Comparison of ENCODE assay signal across 16 cellular contexts in the genomic region with DNA sequence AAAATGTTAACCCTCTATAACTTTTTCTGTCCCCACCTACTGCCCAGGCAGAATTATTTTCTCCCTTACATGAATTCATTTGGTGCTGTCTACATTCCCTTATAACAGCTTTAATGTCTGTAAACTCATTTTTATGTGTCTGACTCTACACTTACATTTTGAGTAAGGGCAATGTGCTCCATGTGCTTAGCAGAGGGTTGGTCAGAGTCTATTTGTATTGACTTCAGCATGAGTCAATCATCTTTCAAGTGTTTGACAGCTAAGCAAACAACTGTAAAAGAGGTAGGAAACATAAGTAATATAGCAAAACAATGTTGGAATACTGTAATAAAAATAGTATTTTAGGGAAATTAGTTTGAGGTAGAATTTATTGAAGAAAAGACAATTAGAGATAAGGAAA. TPM values are rescaled to one million over a fixed set of nuclear protein-coding genes. Genes with fewer than 3 reads are reported as not detected.
DNase-seq lines count a peak whose midpoint lies in the region; ATAC-seq, FAIRE-seq and TF ChIP-seq lines count a peak whose summit lies in the region.
"Had no signal": no experiment of that assay in that cellular context is flagged by ENCODE, and none has a peak within 500 bp of the region (broad histone marks: within the 10 kb centered on the region; RNA-seq: fewer than 3 reads in every experiment).

No MANE protein-coding gene starts in this region.

- no peaks in the 10 kb centered on the region for H3K9me3 ChIP-seq in RWPE2 (ENCODE audit: severe bottlenecking)
- H3K9me3 ChIP-seq in left lung, result no peaks in the 10 kb centered on the region
- no peaks in the 10 kb centered on the region for H3K9me3 ChIP-seq in small intestine (ENCODE audit: control insufficient read depth, low read depth)
- H3K9me3 ChIP-seq: Caco-2, SK-N-SH, stomach had no signal

- intact Hi-C loops in left lung (cut with DNase I), result no loop called here

- peak overlapping the region; percentile 86 for H3K27ac ChIP-seq in RWPE2 (ENCODE audit: poor library complexity, severe bottlenecking)
- H3K27ac ChIP-seq in left lung, result no peak overlapping the region
- H3K27ac ChIP-seq in small intestine (ENCODE audit: low read depth in 1 of 2, low read length in 1 of 2), result no peak overlapping the region

- peak; percentile 62 for ATAC-seq in RWPE2 (ENCODE audit: low read depth)
- ATAC-seq in left lung, result peak; percentile 79
- ATAC-seq in HG02642 (IDR thresholded peaks at IDR 0.05; ENCODE audit: poor library complexity, unreplicated experiment), result no peak
- ATAC-seq in GM21367 (IDR thresholded peaks at IDR 0.05; ENCODE audit: unreplicated experiment), result no peak
- ATAC-seq in stimulated activated naive B cell treated with anti-CD40 and anti-IgM and Interleukin-4, amounts not matched to agents 10 μg/mL and 1 μg/mL and 100 μg/mL, for 72 hours (replicated peaks), result no peak

- TF ChIP-seq CTCF in RWPE2 (IDR thresholded peaks at IDR 0.05; ENCODE audit: poor library complexity, severe bottlenecking) (no peak), left lung (IDR thresholded peaks at IDR 0.05) (no peak)

- H3K9me3 Mint-ChIP-seq in stimulated activated naive B cell treated with anti-CD40 and anti-IgM and Interleukin-4, amounts not matched to agents 10 μg/mL and 1 μg/mL and 100 μg/mL, for 72 hours, result no peaks in the 10 kb centered on the region
- H3K9me3 Mint-ChIP-seq: naive B cell had no signal

- H3K36me3 ChIP-seq in RWPE2 (ENCODE audit: low read depth) (no peaks in the 10 kb centered on the region), left lung (no peaks in the 10 kb centered on the region), small intestine (ENCODE audit: control insufficient read depth in 2 of 2, insufficient read depth in 2 of 2, low read length in 2 of 2) (no peaks in the 10 kb centered on the region)
- H3K36me3 ChIP-seq: stomach had no signal

- peak; percentile 67 for DNase-seq in DMS53 treated with DMSO at 0.1 percent for 48 hours (lab: John Stamatoyannopoulos, UW; ENCODE audit: unreplicated experiment)
- DNase-seq in HPDE6-E6E7 (ENCODE audit: extremely low spot score), result peak; percentile 33
- no peak for DNase-seq in RWPE2 (ENCODE audit: low spot score)
- no peak for DNase-seq in left lung
- no peak for DNase-seq in stimulated activated naive B cell treated with anti-CD40 and anti-IgM and Interleukin-4, amounts not matched to agents 10 μg/mL and 1 μg/mL and 100 μg/mL, for 72 hours
- DNase-seq in small intestine, result no peak
- DNase-seq: activated T-cell treated with anti-CD3 and anti-CD28 coated beads, Interleukin-2, amount 50 U/mL, for 1 hour; Caco-2; MV-4-11; naive B cell; SK-N-SH; stomach had no signal

- no peak overlapping the region for H3K4me3 Mint-ChIP-seq in stimulated activated naive B cell treated with anti-CD40 and anti-IgM and Interleukin-4, amounts not matched to agents 10 μg/mL and 1 μg/mL and 100 μg/mL, for 72 hours
- H3K4me3 Mint-ChIP-seq: activated naive CD8-positive, alpha-beta T cell; naive B cell had no signal

- no peaks in the 10 kb centered on the region for H3K27me3 ChIP-seq in RWPE2 (ENCODE audit: insufficient read depth, poor library complexity, severe bottlenecking)
- H3K27me3 ChIP-seq in left lung, result no peaks in the 10 kb centered on the region
- no peaks in the 10 kb centered on the region for H3K27me3 ChIP-seq in small intestine (ENCODE audit: control insufficient read depth in 2 of 2, insufficient read depth in 2 of 2, low read length in 2 of 2)
- H3K27me3 ChIP-seq: stomach had no signal

- no peak overlapping the region for H3K27ac Mint-ChIP-seq in stimulated activated naive B cell treated with anti-CD40 and anti-IgM and Interleukin-4, amounts not matched to agents 10 μg/mL and 1 μg/mL and 100 μg/mL, for 72 hours
- H3K27ac Mint-ChIP-seq: activated naive CD8-positive, alpha-beta T cell had no signal

- H3K4me3 ChIP-seq in RWPE2 (ENCODE audit: severe bottlenecking) (no peak overlapping the region), left lung (no peak overlapping the region), small intestine (ENCODE audit: low read depth in 1 of 2, low read length in 2 of 2) (no peak overlapping the region)
- H3K4me3 ChIP-seq: stomach had no signal

- peaks cover 33 to 34% of the 10 kb centered on the region in 2 donors for H3K4me1 Mint-ChIP-seq in stimulated activated naive B cell treated with anti-CD40 and anti-IgM and Interleukin-4, amounts not matched to agents 10 μg/mL and 1 μg/mL and 100 μg/mL, for 72 hours

- peaks cover 40% of the 10 kb centered on the region for H3K4me1 ChIP-seq in RWPE2 (ENCODE audit: insufficient read depth, poor library complexity, severe bottlenecking)
- peaks cover under 1 to 26% of the 10 kb centered on the region in 2 donors for H3K4me1 ChIP-seq in left lung
- H3K4me1 ChIP-seq in small intestine (ENCODE audit: control insufficient read depth in 2 of 2, insufficient read depth in 1 of 2, low read depth in 1 of 2, low read length in 1 of 2), result peaks cover 2 to 3% of the 10 kb centered on the region in 2 donors
- H3K4me1 ChIP-seq: Caco-2 had no signal

- H3K36me3 Mint-ChIP-seq in stimulated activated naive B cell treated with anti-CD40 and anti-IgM and Interleukin-4, amounts not matched to agents 10 μg/mL and 1 μg/mL and 100 μg/mL, for 72 hours, result no peaks in the 10 kb centered on the region
- H3K36me3 Mint-ChIP-seq: activated naive CD8-positive, alpha-beta T cell; naive B cell had no signal

- no peaks in the 10 kb centered on the region for H3K27me3 Mint-ChIP-seq in stimulated activated naive B cell treated with anti-CD40 and anti-IgM and Interleukin-4, amounts not matched to agents 10 μg/mL and 1 μg/mL and 100 μg/mL, for 72 hours
- H3K27me3 Mint-ChIP-seq: naive B cell had no signal

- no peak for FAIRE-seq in small intestine (lab: Jason Lieb, UNC)
- FAIRE-seq: urothelium cell line had no signal

RNA-seq across cellular contexts. Expression of gene IL15, which starts 6.3 kb away (rescaled TPM):
- 1 to 10 TPM; 4.8 to 6.4 TPM for total RNA-seq in left lung
- polyA plus RNA-seq in small intestine, result 10 to 100 TPM in 2 of 3 donors, 1 to 10 TPM in 1; 4.1 to 16.3 (median 13.2) TPM
- total RNA-seq: Caco-2 had no signal

Comparison
In these comparisons a context has a peak if more than half of its experiments do, and no peak if none do; other contexts are left out.
1. DNase-seq: peak in DMS53 treated with DMSO at 0.1 percent for 48 hours (single experiment) and HPDE6-E6E7 (single experiment); none in RWPE2 (single experiment), left lung (0 of 2), stimulated activated naive B cell treated with anti-CD40 and anti-IgM and Interleukin-4, amounts not matched to agents 10 μg/mL and 1 μg/mL and 100 μg/mL, for 72 hours (single experiment) and small intestine (single experiment).
2. ATAC-seq: peak in RWPE2 (single experiment) and left lung (single experiment); none in HG02642 (single experiment), GM21367 (single experiment) and stimulated activated naive B cell treated with anti-CD40 and anti-IgM and Interleukin-4, amounts not matched to agents 10 μg/mL and 1 μg/mL and 100 μg/mL, for 72 hours (0 of 2).